In the genomic region with DNA sequence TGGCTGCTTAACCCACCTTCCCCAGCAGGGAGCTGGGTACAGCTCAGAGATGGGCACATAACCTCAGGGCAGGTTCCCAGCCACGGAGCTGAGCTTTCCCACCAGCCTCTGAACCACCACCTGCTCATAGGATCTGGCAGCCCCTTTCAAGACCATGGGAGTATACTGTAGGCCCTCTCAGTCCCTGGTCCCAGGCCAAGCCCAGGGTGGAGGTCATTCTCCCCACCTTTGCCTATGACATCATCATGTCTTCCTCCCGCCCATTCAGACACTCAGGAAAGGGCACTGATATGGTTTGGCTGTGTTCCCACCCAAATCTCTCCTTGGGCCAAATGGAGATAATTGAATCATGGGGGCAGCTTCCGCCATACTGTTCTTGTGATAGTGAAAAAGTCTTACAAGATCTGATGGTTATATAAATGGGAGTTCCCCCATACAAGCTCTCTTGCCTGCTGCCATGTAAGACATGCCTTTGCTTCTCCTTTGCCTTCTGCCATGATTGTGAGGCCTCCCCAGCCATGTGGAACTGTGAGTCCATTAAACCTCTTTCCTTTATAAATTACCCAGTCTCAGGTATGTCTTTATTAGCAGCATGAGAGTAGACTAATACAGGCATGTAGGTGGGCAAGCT, we compare ENCODE assay signal across 8 cellular contexts. TPM values are rescaled to one million over a fixed set of nuclear protein-coding genes. Genes with fewer than 3 reads are reported as not detected.
A peak's percentile ranks its signal among the peaks of the same experiment; 100 is the strongest.
DNase-seq lines count a peak whose midpoint lies in the region; ATAC-seq and TF ChIP-seq lines count a peak whose summit lies in the region.
"Not testable (repeated sequence)": the region's sequence is repeated elsewhere in the genome, so short reads cannot be mapped to it uniquely, and the experiment has no call there.

No MANE protein-coding gene starts in this region.

- H4K8ac ChIP-seq in mesenchymal stem cell (ENCODE audit: low read length): peak overlapping the region; percentile 12
- not testable (repeated sequence) for H4K8ac ChIP-seq in trophoblast cell (ENCODE audit: low read depth, low read length)

- CTCF ChIA-PET in A673 (lab: Charles Lee): not testable (repeated sequence)

- not testable (repeated sequence) for H3K27me3 ChIP-seq in A673 (replicated peaks; ENCODE audit: insufficient read depth, low read depth, low read length, poor library complexity); adrenal gland; dorsolateral prefrontal cortex; mesenchymal stem cell (ENCODE audit: control insufficient read depth in 1 of 2, insufficient read depth in 1 of 2, low read length in 2 of 2); trophoblast cell (ENCODE audit: insufficient read depth, low read length); stomach

- TF ChIP-seq EP300 in stomach (IDR thresholded peaks at IDR 0.05): not testable (repeated sequence)

- WGBS in adrenal gland, 4 donors: 76 to 92% (median 86%) methylated on average over 3 of the region's 3 CpGs
- WGBS in mesenchymal stem cell: 94% methylated on average over 2 of the region's 3 CpGs
- WGBS in trophoblast cell (ENCODE audit: extremely low coverage, insufficient coverage, insufficient read length): no CpG with 5 or more reads among the region's 3 CpGs
- 77 to 95% (median 91%) methylated on average over 3 of the region's 3 CpGs for WGBS in stomach, 5 donors

- peak overlapping the region; percentile 78 to 82 for H3K18ac ChIP-seq in mesenchymal stem cell (ENCODE audit: low read depth in 1 of 2, low read length in 2 of 2)
- H3K18ac ChIP-seq in trophoblast cell (ENCODE audit: low read length): peak overlapping the region; percentile 11

- not testable (repeated sequence) for H4K12ac ChIP-seq in trophoblast cell (ENCODE audit: low read depth, low read length)

- H2BK15ac ChIP-seq in mesenchymal stem cell (ENCODE audit: low read depth, poor library complexity, severe bottlenecking): peak overlapping the region; percentile 83

- H3K27ac ChIP-seq in A673 (ENCODE audit: low read depth, low read length, poor library complexity, severe bottlenecking) (peak overlapping the region; percentile 74), adrenal gland (peak overlapping the region in 3 of 5 donors; percentile 2 to 86 (median 43)), dorsolateral prefrontal cortex (peak overlapping the region in 56 of 59 donors; percentile 34 to 100 (median 97)), stomach (peak overlapping the region in 4 of 5 donors; percentile 67 to 95 (median 94))
- H3K27ac ChIP-seq in mesenchymal stem cell (ENCODE audit: low read length, poor library complexity, severe bottlenecking); trophoblast cell (ENCODE audit: low read depth, low read length): not testable (repeated sequence)

- H3K14ac ChIP-seq in mesenchymal stem cell (ENCODE audit: low read length in 2 of 2); trophoblast cell (ENCODE audit: low read length): not testable (repeated sequence)

- H2BK5ac ChIP-seq in mesenchymal stem cell (ENCODE audit: low read depth, low read length, poor library complexity, severe bottlenecking): not testable (repeated sequence)
- peak overlapping the region; percentile 8 for H2BK5ac ChIP-seq in trophoblast cell (ENCODE audit: low read depth, low read length, poor library complexity)

- H4K91ac ChIP-seq in mesenchymal stem cell (ENCODE audit: low read length) (peak overlapping the region; percentile 65), trophoblast cell (ENCODE audit: low read depth, low read length) (peak overlapping the region; percentile 18)

- not testable (repeated sequence) for H2AK5ac ChIP-seq in mesenchymal stem cell (ENCODE audit: low read length, severe bottlenecking); trophoblast cell (ENCODE audit: low read length)

- intact Hi-C loops in A673 (cut with micrococcal nuclease; ENCODE audit: unreplicated experiment); adrenal gland (cut with DNase I); dorsolateral prefrontal cortex (cut with DNase I); left cardiac atrium (cut with DNase I); stomach (cut with DNase I; ENCODE audit: low total_unique reads): not testable (repeated sequence)

- H3K36me3 ChIP-seq in A673 (ENCODE audit: insufficient read depth, low read length, poor library complexity, severe bottlenecking) (peaks cover 71% of the 10 kb centered on the region), adrenal gland (replicated peaks in 1 of 2) (peaks cover 0 to 12% of the 10 kb centered on the region in 2 donors), mesenchymal stem cell (ENCODE audit: control insufficient read depth in 1 of 2, insufficient read depth in 2 of 2, low read depth in 1 of 2, low read length in 2 of 2) (peaks cover 3 to 24% of the 10 kb centered on the region in 2 experiments), trophoblast cell (ENCODE audit: control insufficient read depth in 1 of 2, insufficient read depth in 2 of 2, low read length in 2 of 2) (peaks cover 59 to 72% of the 10 kb centered on the region in 2 experiments), stomach (peaks cover 38 to 79% (median 56%) of the 10 kb centered on the region in 4 donors)

- not testable (repeated sequence) for H3K27me3 Mint-ChIP-seq in type B pancreatic cell

- peak overlapping the region; percentile 19 to 91 for H2BK12ac ChIP-seq in mesenchymal stem cell (ENCODE audit: low read length in 2 of 2)
- not testable (repeated sequence) for H2BK12ac ChIP-seq in trophoblast cell (ENCODE audit: low read length)

- H3K4me1 Mint-ChIP-seq in type B pancreatic cell (ENCODE audit: unreplicated experiment): peaks cover 64% of the 10 kb centered on the region

- H3K4ac ChIP-seq in mesenchymal stem cell (ENCODE audit: low read depth in 1 of 2, low read length in 2 of 2): peak overlapping the region in 1 of 2 experiments; percentile 78
- H3K4ac ChIP-seq in trophoblast cell (ENCODE audit: low read depth, low read length): peak overlapping the region; percentile 41

- H3K9ac ChIP-seq in mesenchymal stem cell (ENCODE audit: low read length); trophoblast cell (ENCODE audit: low read length): not testable (repeated sequence)

- not testable (repeated sequence) for H3K9me3 Mint-ChIP-seq in type B pancreatic cell

- not testable (repeated sequence) for H2AFZ ChIP-seq in mesenchymal stem cell (ENCODE audit: low read depth, low read length); trophoblast cell (ENCODE audit: insufficient read depth, low read length, poor library complexity)

- H3K79me2 ChIP-seq in trophoblast cell (ENCODE audit: control insufficient read depth, insufficient read depth, low read length, poor library complexity): not testable (repeated sequence)

- POLR2A ChIA-PET in A673 (lab: Charles Lee; ENCODE audit: low non-redundant PET): not testable (repeated sequence)

- not testable (repeated sequence) for H3K23ac ChIP-seq in mesenchymal stem cell (ENCODE audit: low read length in 2 of 2); trophoblast cell (ENCODE audit: low read length)

- DNase-seq in A673 (ENCODE audit: low spot score); adrenal gland; dorsolateral prefrontal cortex; mesenchymal stem cell; trophoblast cell; stomach; type B pancreatic cell (ENCODE audit: extremely low spot score, unreplicated experiment): not testable (repeated sequence)
- DNase-seq in left cardiac atrium: peak; percentile 51

- not testable (repeated sequence) for H3K9me3 ChIP-seq in A673 (ENCODE audit: low read depth, low read length, poor library complexity, severe bottlenecking); adrenal gland (replicated peaks in 1 of 3); mesenchymal stem cell (ENCODE audit: control insufficient read depth, low read length); trophoblast cell (ENCODE audit: insufficient read depth, low read depth, low read length); stomach

- not testable (repeated sequence) for H3K36me3 Mint-ChIP-seq in type B pancreatic cell

- ATAC-seq in left cardiac atrium: peak in 1 of 2 donors; percentile 34

- not testable (repeated sequence) for H3K4me2 ChIP-seq in mesenchymal stem cell (ENCODE audit: low read length, poor library complexity, severe bottlenecking); trophoblast cell (ENCODE audit: low read length)

- H3K4me1 ChIP-seq in A673 (ENCODE audit: insufficient read depth, low read length, poor library complexity, severe bottlenecking) (peaks cover 42% of the 10 kb centered on the region), adrenal gland (replicated peaks in 1 of 2) (peaks cover 25 to 76% of the 10 kb centered on the region in 2 donors), mesenchymal stem cell (ENCODE audit: control insufficient read depth, insufficient read depth, low read depth, low read length) (peaks cover 23% of the 10 kb centered on the region), trophoblast cell (ENCODE audit: control insufficient read depth in 1 of 2, insufficient read depth in 2 of 2, low read length in 2 of 2) (peaks cover 25 to 35% of the 10 kb centered on the region in 2 experiments), stomach (peaks cover 53 to 100% (median 88%) of the 10 kb centered on the region in 4 donors)

- not testable (repeated sequence) for BruUV-seq in A673 (replicated peaks; lab: Mats Ljungman, UMichigan)

- TF ChIP-seq POLR2A in adrenal gland (IDR thresholded peaks at IDR 0.05); stomach (IDR thresholded peaks at IDR 0.05): not testable (repeated sequence)

- not testable (repeated sequence) for H3K4me3 ChIP-seq in A673 (ENCODE audit: low read depth, low read length, poor library complexity, severe bottlenecking); adrenal gland; mesenchymal stem cell (ENCODE audit: insufficient read depth in 1 of 2, low read depth in 1 of 2, low read length in 2 of 2); trophoblast cell (ENCODE audit: low read depth, low read length); stomach
- peak overlapping the region in 1 of 59 donors; percentile 20 for H3K4me3 ChIP-seq in dorsolateral prefrontal cortex

- peak overlapping the region; percentile 42 for H2BK120ac ChIP-seq in mesenchymal stem cell (ENCODE audit: low read depth, low read length)
- H2BK120ac ChIP-seq in trophoblast cell (ENCODE audit: insufficient read depth, low read length, poor library complexity): not testable (repeated sequence)

- peak overlapping the region; percentile 94 for H3K27ac Mint-ChIP-seq in type B pancreatic cell

- peak overlapping the region; percentile 25 for H3K4me3 Mint-ChIP-seq in type B pancreatic cell

- not testable (repeated sequence) for H3K79me1 ChIP-seq in mesenchymal stem cell (replicated peaks; ENCODE audit: low read length, poor library complexity, severe bottlenecking)
- peaks cover 19% of the 10 kb centered on the region for H3K79me1 ChIP-seq in trophoblast cell (ENCODE audit: low read length)

- not testable (repeated sequence) for TF ChIP-seq CTCF in A673 (conservative IDR thresholded peaks at IDR 0.05; ENCODE audit: low read depth, low read length); adrenal gland (IDR thresholded peaks at IDR 0.05); dorsolateral prefrontal cortex (IDR thresholded peaks at IDR 0.05 in 54 of 56, conservative IDR thresholded peaks at IDR 0.05 in 2 of 56; ENCODE audit: low read depth in 1 of 56, partially characterized antibody in 56 of 56); stomach (IDR thresholded peaks at IDR 0.05); type B pancreatic cell (conservative IDR thresholded peaks at IDR 0.05)

RNA-seq across cellular contexts. Expression of a gene that starts 13.8 kb away (rescaled TPM):
- total RNA-seq in A673 (2021): 402 and 517 TPM in 2 replicates
- 100 to 1,000 TPM in 5 of 8 donors, 10 to 100 TPM in 3; 67.6 to 470 (median 200) TPM for total RNA-seq in adrenal gland
- polyA plus RNA-seq in adrenal gland: 100 to 1,000 TPM in 2 of 3 donors, 10 to 100 TPM in 1; 85.6 to 159 (median 156) TPM
- total RNA-seq in dorsolateral prefrontal cortex: 1,000 to 10,000 TPM in 2 of 120 experiments, 100 to 1,000 TPM in 118; 225 to 1,268 (median 522) TPM
- total RNA-seq in left cardiac atrium: 100 to 1,000 TPM in 1 of 2 donors, 10 to 100 TPM in 1; 95.1 to 154 TPM
- polyA plus RNA-seq in mesenchymal stem cell (2013, experiment 1 of 2): 86.6 TPM
- 85.7 TPM for polyA plus RNA-seq in mesenchymal stem cell (2013, experiment 2 of 2)
- polyA plus RNA-seq in trophoblast cell (2013): 326 and 348 TPM in 2 replicates
- 1,000 to 10,000 TPM in 2 of 5 donors, 100 to 1,000 TPM in 3; 304 to 2,162 (median 853) TPM for total RNA-seq in stomach
- 100 to 1,000 TPM; 220 to 641 (median 274) TPM for polyA plus RNA-seq in stomach
- 7.3 and 139 TPM in 2 replicates for total RNA-seq in type B pancreatic cell (ENCODE audit: low replicate concordance)

RNA-seq across cellular contexts. Expression of a gene that starts 24.2 kb away (rescaled TPM):
- total RNA-seq in A673 (2021) (23.9 and 24.1 TPM in 2 replicates), adrenal gland (10 to 100 TPM; 14.5 to 64.7 (median 30.6) TPM), dorsolateral prefrontal cortex (100 to 1,000 TPM in 6 of 120 experiments, 10 to 100 TPM in 114; 34.3 to 144 (median 58.1) TPM), left cardiac atrium (10 to 100 TPM; 39.9 to 48.5 TPM), stomach (10 to 100 TPM in 4 of 5 donors, 1 to 10 TPM in 1; 4.0 to 66.5 (median 12.7) TPM), type B pancreatic cell (ENCODE audit: low replicate concordance) (59.3 and 132 TPM in 2 replicates)
- polyA plus RNA-seq in adrenal gland (10 to 100 TPM in 2 of 3 donors, 1 to 10 TPM in 1; 2.1 to 30.7 (median 30.4) TPM), stomach (10 to 100 TPM; 21.5 to 45.4 (median 29.9) TPM)
- 42.7 TPM for polyA plus RNA-seq in mesenchymal stem cell (2013, experiment 1 of 2)
- 42.7 TPM for polyA plus RNA-seq in mesenchymal stem cell (2013, experiment 2 of 2)
- polyA plus RNA-seq in trophoblast cell (2013): 49.4 and 51.1 TPM in 2 replicates

RNA-seq across cellular contexts. Expression of a gene that starts 45.8 kb away (rescaled TPM):
- total RNA-seq in A673 (2021): 48.2 and 51.2 TPM in 2 replicates
- 10 to 100 TPM; 12.4 to 21.9 (median 17.1) TPM for total RNA-seq in adrenal gland
- 10 to 100 TPM in 1 of 3 donors, 1 to 10 TPM in 2; 3.0 to 11.3 (median 4.4) TPM for polyA plus RNA-seq in adrenal gland
- total RNA-seq in dorsolateral prefrontal cortex: 100 to 1,000 TPM in 17 of 120 experiments, 10 to 100 TPM in 103; 53.8 to 141 (median 77.6) TPM
- 10 to 100 TPM; 20.7 to 34.8 TPM for total RNA-seq in left cardiac atrium
- polyA plus RNA-seq in mesenchymal stem cell (2013, experiment 1 of 2): 51.4 TPM
- 45.4 TPM for polyA plus RNA-seq in mesenchymal stem cell (2013, experiment 2 of 2)
- 38.9 and 40.5 TPM in 2 replicates for polyA plus RNA-seq in trophoblast cell (2013)
- total RNA-seq in stomach: 10 to 100 TPM in 4 of 5 donors, 1 to 10 TPM in 1; 8.2 to 33.0 (median 17.3) TPM
- 1 to 10 TPM; 3.0 to 4.7 (median 4.7) TPM for polyA plus RNA-seq in stomach
- total RNA-seq in type B pancreatic cell (ENCODE audit: low replicate concordance): 38.1 and 44.9 TPM in 2 replicates
